In genomic region chr2:168718622-168719021, GRCh38 we compare ENCODE assay signal across 21 cellular contexts.
"Had no signal": no experiment of that assay in that cellular context is flagged by ENCODE, and none has a peak within 500 bp of the region (broad histone marks: within the 10 kb centered on the region; RNA-seq: fewer than 3 reads in every experiment).

No MANE protein-coding gene starts in this region.

- H3K4me2 ChIP-seq: neural progenitor cell had no signal

- H3K4me1 ChIP-seq: colonic mucosa, lower lobe of right lung, neural progenitor cell, sigmoid colon, upper lobe of left lung had no signal

- ATAC-seq: gastrocnemius medialis, left cardiac atrium, lower lobe of right lung had no signal

- H2AFZ ChIP-seq: neural progenitor cell had no signal

- H3K27ac Mint-ChIP-seq: neural progenitor cell had no signal

- H3K9ac ChIP-seq: neural progenitor cell had no signal

- H3K27ac ChIP-seq: colonic mucosa, gastrocnemius medialis, left ventricle myocardium inferior, lower lobe of right lung, neural progenitor cell, ovary, right atrium auricular region, sigmoid colon, skin epidermis, upper lobe of left lung, uterus had no signal

- H3K4me3 ChIP-seq: colonic mucosa, gastrocnemius medialis, left ventricle myocardium inferior, lower lobe of right lung, neural progenitor cell, ovary, right atrium auricular region, sigmoid colon, skin epidermis, upper lobe of left lung, uterus had no signal

- H3K27me3 ChIP-seq: colonic mucosa, gastrocnemius medialis, neural progenitor cell, ovary, right atrium auricular region, sigmoid colon, upper lobe of left lung, uterus had no signal

- H3K9me3 ChIP-seq: colonic mucosa, gastrocnemius medialis, left ventricle myocardium inferior, lower lobe of right lung, ovary, right atrium auricular region, sigmoid colon, upper lobe of left lung, uterus had no signal

- H3K4me3 Mint-ChIP-seq: neural progenitor cell had no signal

- DNase-seq: colonic mucosa; dermis blood vessel endothelial cell; gastrocnemius medialis; glutamatergic neuron; islet precursor cell; left cardiac atrium; left ventricle myocardium inferior; lower lobe of right lung; mesenchymal stem cell; midbrain; nucleus accumbens; ovary; sigmoid colon; stimulated activated CD4-positive, alpha-beta T cell treated with anti-CD3 and anti-CD28 coated beads, Interleukin-2, amount 100 ng/mL, for 48 hours; stimulated activated naive CD4-positive, alpha-beta T cell treated with Interleukin-2 at 50 U/mL for 16 hours; upper lobe of left lung; uterus had no signal

- H3K36me3 ChIP-seq: colonic mucosa, gastrocnemius medialis, left ventricle myocardium inferior, lower lobe of right lung, ovary, right atrium auricular region, sigmoid colon, upper lobe of left lung, uterus had no signal

- H3K4me1 Mint-ChIP-seq: neural progenitor cell had no signal

- H3K9me3 Mint-ChIP-seq: natural killer cell treated with Interleukin-12 subunit alpha and Interleukin-12 subunit beta and Interleukin-15 and Interleukin-18, amount 100 ng/mL, for 72 hours; neural progenitor cell had no signal

- H3K27me3 Mint-ChIP-seq: natural killer cell treated with Interleukin-12 subunit alpha and Interleukin-12 subunit beta and Interleukin-15 and Interleukin-18, amount 100 ng/mL, for 72 hours had no signal
